Comparison of ENCODE assay signal across 8 cellular contexts in the genomic region with DNA sequence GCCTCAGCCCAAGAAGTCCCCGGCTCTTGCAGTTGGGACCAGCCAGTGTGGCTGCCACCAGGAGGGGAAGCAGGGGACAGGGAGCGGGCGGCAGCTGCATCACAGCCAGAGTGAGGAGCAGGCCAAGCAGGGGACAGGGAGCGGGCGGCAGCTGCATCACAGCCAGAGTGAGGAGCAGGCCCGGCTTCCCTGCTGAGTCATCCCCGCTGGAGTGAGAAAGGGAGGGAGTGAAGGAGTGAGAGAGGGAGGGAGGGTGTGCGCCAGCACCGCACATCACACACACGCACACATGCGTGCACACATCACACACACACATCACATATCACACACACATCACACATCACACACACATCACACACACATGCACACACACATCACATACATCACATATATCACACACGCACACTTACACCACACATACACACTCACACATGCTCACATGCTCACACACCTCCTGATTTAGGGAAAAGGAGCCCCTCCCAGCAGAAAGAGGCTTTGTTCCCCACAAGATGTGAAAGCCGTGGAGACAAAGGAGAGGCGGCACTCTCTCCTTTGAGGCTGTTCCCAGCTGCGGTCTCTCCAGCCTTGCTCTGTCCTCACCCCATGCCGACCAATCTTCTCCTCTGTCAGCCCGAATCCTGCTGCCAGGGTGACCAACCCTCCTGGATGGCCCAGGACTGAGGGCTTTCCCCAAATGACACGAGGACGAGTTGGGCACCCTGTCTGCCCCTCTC. TPM values are rescaled to one million over a fixed set of nuclear protein-coding genes. Genes with fewer than 3 reads are reported as not detected.
A peak's percentile ranks its signal among the peaks of the same experiment; 100 is the strongest.
DNase-seq lines count a peak whose midpoint lies in the region; ATAC-seq, FAIRE-seq and TF ChIP-seq lines count a peak whose summit lies in the region.

No MANE protein-coding gene starts in this region.

- H4K20me1 ChIP-seq in GM12878 (ENCODE audit: control insufficient read depth, insufficient read depth) = no peaks in the 10 kb centered on the region

- no peaks in the 10 kb centered on the region for H3K79me2 ChIP-seq in GM12878 (ENCODE audit: control insufficient read depth, insufficient read depth, low read length)

- POLR2A ChIA-PET in GM12878 (lab: Charles Lee) = no interaction called here

- H3K4me1 ChIP-seq in GM12878 (ENCODE audit: control insufficient read depth, insufficient read depth, low read length) = no peaks in the 10 kb centered on the region

- WGBS in GM12878 (ENCODE audit: insufficient coverage, insufficient replicate concordance, low lambda C conversion rate, missing lambda C conversion rate) = 19% methylated on average over 19 of the region's 19 CpGs

- TF ChIP-seq RAD21 in GM12878 (IDR thresholded peaks at IDR 0.05; ENCODE audit: insufficient read depth, low read depth, low read length) = no peak

- H3K27ac ChIP-seq in GM12878 (ENCODE audit: control insufficient read depth, insufficient read depth) (no peak overlapping the region), layer of hippocampus (ENCODE audit: low read depth, low read length) (peak overlapping the region; percentile 65)

- RAD21 ChIA-PET in GM12878 (lab: Charles Lee; ENCODE audit: unreplicated experiment) = no interaction called here

- FAIRE-seq in GM12878 (lab: Jason Lieb, UNC) = no peak

- TF ChIP-seq POLR2A in GM12878 (IDR thresholded peaks at IDR 0.05; ENCODE audit: low read depth, low read length) = no peak

- intact Hi-C loops in GM12878 (cut with micrococcal nuclease; ENCODE audit: unreplicated experiment) = loop anchor here (10.0 kb wide), 1 partner anchor 386 kb away; no protein-coding TSS in a partner anchor

- SMC1A ChIA-PET in GM12878 (lab: Charles Lee; ENCODE audit: uncharacterized antibody, unreplicated experiment) = no interaction called here

- in situ Hi-C loops in GM12878 (cut with MboI) = no loop called here

- H3K4me3 ChIP-seq in AG09309 (ENCODE audit: control insufficient read depth, low read depth, low read length) = no peak overlapping the region
- H3K4me3 ChIP-seq in GM12878 = no peak overlapping the region

- no peak overlapping the region for H3K9ac ChIP-seq in GM12878 (ENCODE audit: control insufficient read depth, insufficient read depth, low read length)

- H3K36me3 ChIP-seq in GM12878 (ENCODE audit: control insufficient read depth in 2 of 2, insufficient read depth in 2 of 2, low read length in 1 of 2) = no peaks in the 10 kb centered on the region

- CTCF ChIA-PET in GM12878 (lab: Yijun Ruan, JAX) = interaction anchor here (0.8 kb wide), 1 partner anchor 53 kb away, joined by 3 read pairs; no protein-coding TSS in a partner anchor

- no peaks in the 10 kb centered on the region for H3K9me3 ChIP-seq in GM12878 (replicated peaks; ENCODE audit: control insufficient read depth, insufficient read depth, low read length)

- DNase-seq in AG09309 (ENCODE audit: low read depth) (peak; percentile 24), NCI-H1092 (lab: John Stamatoyannopoulos, UW) (peak; percentile 73), GM12878 (ENCODE audit: low read depth, low spot score) (no peak), omental fat pad (ENCODE audit: low spot score) (no peak)

- no peak for TF ChIP-seq EP300 in GM12878 (IDR thresholded peaks at IDR 0.05; ENCODE audit: borderline replicate concordance in 1 of 2, control insufficient read depth in 1 of 2, low read depth in 2 of 2, low read length in 2 of 2)

- TF ChIP-seq CTCF in AG09309 (IDR thresholded peaks at IDR 0.05; ENCODE audit: control insufficient read depth, insufficient read depth, low read depth, low read length, missing control alignments) (no peak), GM12878 (IDR thresholded peaks at IDR 0.05 in 2 of 3, conservative IDR thresholded peaks at IDR 0.05 in 1 of 3; ENCODE audit: control insufficient read depth in 2 of 3, extremely low read depth in 1 of 3, insufficient read depth in 1 of 3, low read depth in 3 of 3, low read length in 3 of 3) (no peak), omental fat pad (IDR thresholded peaks at IDR 0.05) (no peak)

- no peak overlapping the region for H2AFZ ChIP-seq in GM12878 (ENCODE audit: control insufficient read depth, low read depth, low read length)

- ATAC-seq in GM12878 (no peak), omental fat pad (ENCODE audit: low FRiP score) (no peak), GM19452 (IDR thresholded peaks at IDR 0.05; ENCODE audit: unreplicated experiment) (no peak), HG02840 (IDR thresholded peaks at IDR 0.05; ENCODE audit: low FRiP score, unreplicated experiment) (no peak), GM21360 (IDR thresholded peaks at IDR 0.05; ENCODE audit: unreplicated experiment) (no peak)

- H3K4me2 ChIP-seq in GM12878 (ENCODE audit: control insufficient read depth, insufficient read depth) = no peak overlapping the region

- no TSS peak for BruUV-seq in GM12878 (replicated peaks; lab: Mats Ljungman, UMichigan)

- H3K27me3 ChIP-seq in GM12878 (replicated peaks in 1 of 2; ENCODE audit: control insufficient read depth in 2 of 2, insufficient read depth in 2 of 2, low read length in 1 of 2) (no peaks in the 10 kb centered on the region; a peak in 1 of 4 replicates), layer of hippocampus (ENCODE audit: control insufficient read depth, insufficient read depth, low read length) (peaks cover 2% of the 10 kb centered on the region)

TF ChIP-seq in GM12878, 131 proteins besides CTCF, POLR2A, EP300 and RAD21:
- no peak for TF ChIP-seq LARP7 (IDR thresholded peaks at IDR 0.05)
- TF ChIP-seq, protein P1, sequence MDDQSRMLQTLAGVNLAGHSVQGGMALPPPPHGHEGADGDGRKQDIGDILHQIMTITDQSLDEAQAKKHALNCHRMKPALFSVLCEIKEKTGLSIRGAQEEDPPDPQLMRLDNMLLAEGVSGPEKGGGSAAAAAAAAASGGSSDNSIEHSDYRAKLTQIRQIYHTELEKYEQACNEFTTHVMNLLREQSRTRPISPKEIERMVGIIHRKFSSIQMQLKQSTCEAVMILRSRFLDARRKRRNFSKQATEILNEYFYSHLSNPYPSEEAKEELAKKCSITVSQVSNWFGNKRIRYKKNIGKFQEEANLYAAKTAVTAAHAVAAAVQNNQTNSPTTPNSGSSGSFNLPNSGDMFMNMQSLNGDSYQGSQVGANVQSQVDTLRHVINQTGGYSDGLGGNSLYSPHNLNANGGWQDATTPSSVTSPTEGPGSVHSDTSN (IDR thresholded peaks at IDR 0.05; ENCODE audit: insufficient replicate concordance, low read depth, low read length) = peak; percentile 42
- TF ChIP-seq TCF3 (IDR thresholded peaks at IDR 0.05; ENCODE audit: borderline replicate concordance, insufficient read depth, low read depth, low read length) = 0 out of 2 replicates have a peak, but pooled peaks have one; percentile 45
- TF ChIP-seq, protein P2, sequence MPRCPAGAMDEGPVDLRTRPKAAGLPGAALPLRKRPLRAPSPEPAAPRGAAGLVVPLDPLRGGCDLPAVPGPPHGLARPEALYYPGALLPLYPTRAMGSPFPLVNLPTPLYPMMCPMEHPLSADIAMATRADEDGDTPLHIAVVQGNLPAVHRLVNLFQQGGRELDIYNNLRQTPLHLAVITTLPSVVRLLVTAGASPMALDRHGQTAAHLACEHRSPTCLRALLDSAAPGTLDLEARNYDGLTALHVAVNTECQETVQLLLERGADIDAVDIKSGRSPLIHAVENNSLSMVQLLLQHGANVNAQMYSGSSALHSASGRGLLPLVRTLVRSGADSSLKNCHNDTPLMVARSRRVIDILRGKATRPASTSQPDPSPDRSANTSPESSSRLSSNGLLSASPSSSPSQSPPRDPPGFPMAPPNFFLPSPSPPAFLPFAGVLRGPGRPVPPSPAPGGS (IDR thresholded peaks at IDR 0.05; ENCODE audit: borderline replicate concordance, insufficient read depth, low read depth, low read length, poor library complexity, severe bottlenecking) = peak; percentile 96

RNA-seq across cellular contexts. Expression of gene ZDHHC22, which starts 16.8 kb away (rescaled TPM):
- not detected in 2 replicates for total RNA-seq in GM12878 (2013; cell fraction: nucleolus; rRNA removed)
- total RNA-seq in GM12878 (2014; rRNA removed) (not detected in 2 replicates), GM12878 (2014; rRNA removed; fragmentation: Illumina TruSeq; extraction: Trizol) (not detected in 2 replicates), GM12878 (2021) (not detected in 2 replicates), omental fat pad (not detected)
- polyA plus RNA-seq in GM12878 (2011; ENCODE audit: low read depth) = not detected
- polyA plus RNA-seq in GM12878 (2011; rRNA removed) (not detected in 2 replicates), GM12878 (2014; fragmentation: Illumina TruSeq; extraction: Trizol) (not detected in 2 replicates), GM12878 (2014; fragmentation: Nextera tagmentation; extraction: Ambion mirVana) (not detected), GM12878 (2014; rRNA removed) (not detected in 2 replicates), GM12878 (2016; fragmentation: Nextera tagmentation; extraction: Ambion mirVana) (under 1 TPM in 1 of 2 experiments, not detected in 1; 0.06 TPM)
- 0.02 and 0.03 TPM in 2 replicates for polyA plus RNA-seq in GM12878 (2011; cell fraction: cytosol; rRNA removed)
- polyA plus RNA-seq in GM12878 (2011; cell fraction: nucleus; rRNA removed) = 0.03 and 0.04 TPM in 2 replicates
- polyA plus RNA-seq in GM12878 (2012) = not detected in 2 replicates
- polyA minus RNA-seq in GM12878 (2011; rRNA and poly(A)+ RNA removed) = 0.10 TPM in 1 of 2 replicates, not detected in the other
- not detected in 2 replicates for polyA minus RNA-seq in GM12878 (2011; cell fraction: cytosol; rRNA and poly(A)+ RNA removed)
- polyA minus RNA-seq in GM12878 (2011; cell fraction: nucleus; rRNA and poly(A)+ RNA removed) = not detected in 2 replicates

RNA-seq across cellular contexts. Expression of gene TMEM63C, which starts 23.3 kb away (rescaled TPM):
- total RNA-seq in GM12878 (2013; cell fraction: nucleolus; rRNA removed) = 12.5 and 15.2 TPM in 2 replicates
- 0.06 and 0.38 TPM in 2 replicates for total RNA-seq in GM12878 (2014; rRNA removed)
- 0.09 and 0.60 TPM in 2 replicates for total RNA-seq in GM12878 (2014; rRNA removed; fragmentation: Illumina TruSeq; extraction: Trizol)
- total RNA-seq in GM12878 (2021) = 0.74 and 1.3 TPM in 2 replicates
- 0.13 TPM for polyA plus RNA-seq in GM12878 (2011; ENCODE audit: low read depth)
- polyA plus RNA-seq in GM12878 (2011; rRNA removed) = 0.68 and 1.2 TPM in 2 replicates
- polyA plus RNA-seq in GM12878 (2011; cell fraction: cytosol; rRNA removed) = 2.1 and 2.3 TPM in 2 replicates
- polyA plus RNA-seq in GM12878 (2011; cell fraction: nucleus; rRNA removed) = 5.7 and 7.8 TPM in 2 replicates
- 0.24 and 0.38 TPM in 2 replicates for polyA plus RNA-seq in GM12878 (2012)
- polyA plus RNA-seq in GM12878 (2014; fragmentation: Illumina TruSeq; extraction: Trizol) = 0.16 and 0.41 TPM in 2 replicates
- not detected for polyA plus RNA-seq in GM12878 (2014; fragmentation: Nextera tagmentation; extraction: Ambion mirVana)
- polyA plus RNA-seq in GM12878 (2014; rRNA removed) = 0.34 and 0.37 TPM in 2 replicates
- not detected for polyA plus RNA-seq in GM12878 (2016; fragmentation: Nextera tagmentation; extraction: Ambion mirVana)
- 1.2 and 2.6 TPM in 2 replicates for polyA minus RNA-seq in GM12878 (2011; rRNA and poly(A)+ RNA removed)
- 0.27 TPM in 1 of 2 replicates, not detected in the other for polyA minus RNA-seq in GM12878 (2011; cell fraction: cytosol; rRNA and poly(A)+ RNA removed)
- 2.1 and 3.5 TPM in 2 replicates for polyA minus RNA-seq in GM12878 (2011; cell fraction: nucleus; rRNA and poly(A)+ RNA removed)
- under 1 TPM in 1 of 4 donors, not detected in 3; 0.13 TPM for total RNA-seq in omental fat pad

Comparison
In these comparisons a context has a peak if more than half of its experiments do, and no peak if none do; other contexts are left out.
1. DNase-seq: peak in AG09309 (single experiment) and NCI-H1092 (single experiment); none in GM12878 (single experiment) and omental fat pad (single experiment).